10 cellular contexts compared by ENCODE assay signal in genomic region chr15:78130466-78131294, GRCh38. TPM values are rescaled to one million over a fixed set of nuclear protein-coding genes. Genes with fewer than 3 reads are reported as not detected.
A peak's percentile ranks its signal among the peaks of the same experiment; 100 is the strongest.
DNase-seq lines count a peak whose midpoint lies in the region; ATAC-seq, FAIRE-seq and TF ChIP-seq lines count a peak whose summit lies in the region.
"Had no signal": no experiment of that assay in that cellular context is flagged by ENCODE, and none has a peak within 500 bp of the region (broad histone marks: within the 10 kb centered on the region; RNA-seq: fewer than 3 reads in every experiment).

No MANE protein-coding gene starts in this region.

- no peak for FAIRE-seq in astrocyte (lab: Jason Lieb, UNC)
- FAIRE-seq: colon had no signal

- DNase-seq in heart right ventricle (no peak), Right ventricle myocardium inferior (ENCODE audit: missing footprints) (no peak), astrocyte (ENCODE audit: low read depth) (no peak), mesendoderm (no peak), vagina (ENCODE audit: extremely low spot score in 2 of 2) (no peak), NCI-H446 (lab: John Stamatoyannopoulos, UW) (no peak), SIG-M5 (lab: John Stamatoyannopoulos, UW) (no peak)

- no peaks in the 10 kb centered on the region for H4K20me1 ChIP-seq in astrocyte (ENCODE audit: insufficient read depth, low read length)

- peak overlapping the region; percentile 89 for H3K4me2 ChIP-seq in astrocyte (ENCODE audit: low read length)
- peak overlapping the region; percentile 66 for H3K4me2 ChIP-seq in mesendoderm (ENCODE audit: low read length)

- peak overlapping the region; percentile 86 for H3K56ac ChIP-seq in mesendoderm (ENCODE audit: low read length)

- H3K27ac Mint-ChIP-seq in astrocyte (ENCODE audit: unreplicated experiment), result peak overlapping the region; percentile 47

- H3K79me2 ChIP-seq in astrocyte (ENCODE audit: insufficient read depth, low read length) (no peaks in the 10 kb centered on the region), mesendoderm (ENCODE audit: control insufficient read depth, insufficient read depth, low read length) (no peaks in the 10 kb centered on the region)

- no peak overlapping the region for H3K23ac ChIP-seq in mesendoderm (ENCODE audit: low read length)

- peaks cover 0 to 13% (median 10%) of the 10 kb centered on the region in 9 donors for H3K4me1 ChIP-seq in heart right ventricle
- peaks cover 5% of the 10 kb centered on the region for H3K4me1 ChIP-seq in astrocyte (ENCODE audit: insufficient read depth, low read length)
- no peaks in the 10 kb centered on the region for H3K4me1 ChIP-seq in mesendoderm (ENCODE audit: control insufficient read depth, low read depth, low read length)
- peaks cover 22% of the 10 kb centered on the region for H3K4me1 ChIP-seq in vagina

- intact Hi-C loops in heart right ventricle (cut with DNase I) (loop anchor here in 6 of 10 donors (2.0 to 10.0 kb wide), 4 partner anchors 18 to 112 kb away; partner anchors contain the start of gene IDH3A (in 1 of the 6)), Right ventricle myocardium inferior (cut with DNase I) (loop anchor here (2.0 to 5.0 kb wide), 3 partner anchors 18 to 112 kb away; partner anchors contain the start of gene IDH3A), vagina (cut with DNase I) (loop anchor here (10.0 kb wide), 1 partner anchor 294 kb away; no protein-coding TSS in a partner anchor)

- WGBS in heart right ventricle, 2 donors, result 28 to 37% methylated on average over 42 to 51 of the region's 51 CpGs
- WGBS in mesendoderm (ENCODE audit: extremely low coverage, insufficient coverage, low lambda C conversion rate), result no CpG with 5 or more reads among the region's 51 CpGs

- H3K27ac ChIP-seq in heart right ventricle (peak overlapping the region in 8 of 10 donors; percentile 71 to 91 (median 84)), astrocyte (ENCODE audit: low read depth, low read length) (no peak overlapping the region), mesendoderm (ENCODE audit: low read depth, low read length) (no peak overlapping the region), vagina (peak overlapping the region; percentile 88)

- H4K5ac ChIP-seq in mesendoderm (ENCODE audit: low read length), result no peak overlapping the region

- H3K36me3 Mint-ChIP-seq in astrocyte (ENCODE audit: low read depth, unreplicated experiment), result peaks cover 2% of the 10 kb centered on the region

- H4K8ac ChIP-seq in mesendoderm (ENCODE audit: low read depth, low read length), result no peak overlapping the region

- H2BK5ac ChIP-seq in mesendoderm (ENCODE audit: low read length), result no peak overlapping the region

- no peaks in the 10 kb centered on the region for H3K9me3 Mint-ChIP-seq in astrocyte (ENCODE audit: unreplicated experiment)

- no peak overlapping the region for H2AK5ac ChIP-seq in mesendoderm (ENCODE audit: low read length)

- no peak overlapping the region for H2BK120ac ChIP-seq in mesendoderm (ENCODE audit: low read depth, low read length)

- peak overlapping the region; percentile 23 for H3K9ac ChIP-seq in astrocyte (ENCODE audit: low read length)
- H3K9ac ChIP-seq in mesendoderm (ENCODE audit: low read length), result peak overlapping the region; percentile 69

- no peaks in the 10 kb centered on the region for H3K79me1 ChIP-seq in mesendoderm (ENCODE audit: low read length)

- H3K4ac ChIP-seq in mesendoderm (ENCODE audit: low read depth, low read length), result peak overlapping the region; percentile 63

- H3K4me3 ChIP-seq in heart right ventricle, result peak overlapping the region; percentile 56 to 95 (median 80)
- H3K4me3 ChIP-seq in astrocyte (ENCODE audit: insufficient read depth, low read depth, low read length), result peak overlapping the region; percentile 62
- H3K4me3 ChIP-seq in mesendoderm (ENCODE audit: low read length), result peak overlapping the region; percentile 41
- H3K4me3 ChIP-seq in vagina, result peak overlapping the region; percentile 63 to 77

- H3K9me3 ChIP-seq in heart right ventricle (no peaks in the 10 kb centered on the region), astrocyte (ENCODE audit: insufficient read depth, low read depth, low read length) (no peaks in the 10 kb centered on the region), vagina (no peaks in the 10 kb centered on the region)
- H3K9me3 ChIP-seq: thyroid gland had no signal

- peak overlapping the region; percentile 75 for H3K18ac ChIP-seq in mesendoderm (ENCODE audit: low read length)

- H3K36me3 ChIP-seq in heart right ventricle (no peaks in the 10 kb centered on the region), astrocyte (ENCODE audit: insufficient read depth, low read length) (no peaks in the 10 kb centered on the region), mesendoderm (ENCODE audit: control insufficient read depth, insufficient read depth, low read length) (no peaks in the 10 kb centered on the region), vagina (no peaks in the 10 kb centered on the region)
- H3K36me3 ChIP-seq: thyroid gland had no signal

- peak overlapping the region; percentile 81 for H2AFZ ChIP-seq in astrocyte (ENCODE audit: low read depth, low read length)

- TF ChIP-seq CTCF in heart right ventricle (IDR thresholded peaks at IDR 0.05) (no peak), astrocyte (IDR thresholded peaks at IDR 0.05; ENCODE audit: insufficient read depth, low read depth, low read length) (no peak), vagina (IDR thresholded peaks at IDR 0.05) (no peak)

- ATAC-seq in heart right ventricle (peak in 2 of 8 donors; percentile 4 to 42), Right ventricle myocardium inferior (no peak), HG03342 (IDR thresholded peaks at IDR 0.05; ENCODE audit: unreplicated experiment) (peak; percentile 22)

- TF ChIP-seq POLR2A in vagina (IDR thresholded peaks at IDR 0.05), result no peak

- peaks cover 6% of the 10 kb centered on the region for H3K27me3 Mint-ChIP-seq in astrocyte (ENCODE audit: low read depth, unreplicated experiment)

- H3K4me3 Mint-ChIP-seq in astrocyte (ENCODE audit: unreplicated experiment), result peak overlapping the region; percentile 80

- no peaks in the 10 kb centered on the region for H3K27me3 ChIP-seq in heart right ventricle
- no peaks in the 10 kb centered on the region for H3K27me3 ChIP-seq in astrocyte (ENCODE audit: insufficient read depth, low read length)
- H3K27me3 ChIP-seq in mesendoderm (ENCODE audit: insufficient read depth, low read length, poor library complexity), result no peaks in the 10 kb centered on the region
- H3K27me3 ChIP-seq in vagina, result no peaks in the 10 kb centered on the region
- H3K27me3 ChIP-seq: thyroid gland had no signal

- no peak overlapping the region for H2BK15ac ChIP-seq in mesendoderm (replicated peaks; ENCODE audit: low read depth)

- peaks cover 3% of the 10 kb centered on the region for H3K4me1 Mint-ChIP-seq in astrocyte (ENCODE audit: low read depth, unreplicated experiment)

RNA-seq across cellular contexts. Expression of gene CIB2, which starts 0.6 kb away (rescaled TPM):
- total RNA-seq in heart right ventricle, result 10 to 100 TPM in 7 of 10 donors, 1 to 10 TPM in 3; 4.0 to 32.3 (median 17.1) TPM
- 1 to 10 TPM; 2.6 to 3.9 TPM for polyA plus RNA-seq in heart right ventricle
- total RNA-seq in Right ventricle myocardium inferior, result 21.2 TPM
- total RNA-seq in astrocyte, result 6.5 and 7.4 TPM in 2 replicates
- 25.5 TPM for polyA plus RNA-seq in mesendoderm (2013, experiment 1 of 2)
- polyA plus RNA-seq in mesendoderm (2013, experiment 2 of 2), result 26.6 TPM
- total RNA-seq in vagina, result 13.0 TPM

RNA-seq across cellular contexts. Expression of gene IDH3A, which starts 18.5 kb away (rescaled TPM):
- total RNA-seq in heart right ventricle (100 to 1,000 TPM; 315 to 509 (median 460) TPM), Right ventricle myocardium inferior (425 TPM), astrocyte (36.3 and 37.9 TPM in 2 replicates), vagina (60.2 TPM)
- 100 to 1,000 TPM; 110 to 125 TPM for polyA plus RNA-seq in heart right ventricle
- 18.4 TPM for polyA plus RNA-seq in mesendoderm (2013, experiment 1 of 2)
- 19.8 TPM for polyA plus RNA-seq in mesendoderm (2013, experiment 2 of 2)

RNA-seq across cellular contexts. Expression of gene SH2D7, which starts 38.3 kb away (rescaled TPM):
- not detected for total RNA-seq in heart right ventricle
- not detected for polyA plus RNA-seq in heart right ventricle
- not detected for total RNA-seq in Right ventricle myocardium inferior
- total RNA-seq in astrocyte, result not detected in 2 replicates
- polyA plus RNA-seq in mesendoderm (2013, experiment 1 of 2), result not detected
- polyA plus RNA-seq in mesendoderm (2013, experiment 2 of 2), result not detected
- total RNA-seq in vagina, result not detected
- total RNA-seq: thyroid gland had no signal

RNA-seq across cellular contexts. Expression of gene TBC1D2B, which starts 53.2 kb away (rescaled TPM):
- total RNA-seq in heart right ventricle (10 to 100 TPM in 5 of 10 donors, 1 to 10 TPM in 5; 6.3 to 20.8 (median 10.0) TPM), Right ventricle myocardium inferior (12.2 TPM), astrocyte (21.3 and 26.0 TPM in 2 replicates), vagina (63.6 TPM)
- polyA plus RNA-seq in heart right ventricle, result 1 to 10 TPM; 4.7 to 7.6 TPM
- polyA plus RNA-seq in mesendoderm (2013, experiment 1 of 2), result 5.2 TPM
- 5.4 TPM for polyA plus RNA-seq in mesendoderm (2013, experiment 2 of 2)

Comparison
In these comparisons a context has a peak if more than half of its experiments do, and no peak if none do; other contexts are left out.
1. H3K27ac ChIP-seq: peak in heart right ventricle (8 of 10) and vagina (single experiment); none in astrocyte (single experiment) and mesendoderm (single experiment).
2. Peak in every context shown above with its lines, with median percentiles within 50 percentile points of each other: H3K4me3 ChIP-seq.